ENCODE assay signal across 1 cellular context in the genomic region with DNA sequence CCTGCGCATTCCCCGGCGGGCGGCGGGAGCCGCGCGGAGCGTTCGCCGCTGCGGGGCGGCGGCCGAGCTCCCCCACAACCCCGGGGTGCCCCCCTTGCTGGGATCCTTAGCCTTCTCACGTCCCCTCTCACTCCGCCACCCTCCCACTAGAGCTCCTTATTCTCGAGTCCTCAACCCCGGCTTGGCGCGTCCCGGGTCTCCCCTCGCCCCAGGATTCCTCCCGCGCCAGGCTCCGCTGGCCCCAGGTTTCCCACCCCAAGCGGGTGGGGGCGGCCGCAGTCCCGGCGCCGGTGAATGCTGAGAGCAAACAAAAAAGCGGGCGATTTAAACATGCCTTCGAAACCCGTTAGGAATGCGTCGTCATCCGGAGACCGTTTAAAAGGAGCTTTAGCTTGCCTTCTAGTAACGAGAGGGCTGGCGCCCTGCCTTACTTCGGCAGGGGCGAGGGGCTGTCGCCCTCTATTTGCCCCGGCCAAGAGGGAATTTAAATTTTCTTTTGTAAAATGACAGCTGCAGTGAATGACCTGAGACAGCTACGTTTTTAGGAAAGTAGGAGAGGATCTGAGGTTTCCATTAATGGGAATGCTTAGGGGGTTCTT.
TF ChIP-seq lines count a peak whose summit lies in the region.

No MANE protein-coding gene starts in this region.

TF ChIP-seq in GM12878, 131 proteins besides CTCF, POLR2A, EP300 and RAD21 (continued from another document):
- TF ChIP-seq KLF5 (IDR thresholded peaks at IDR 0.05; ENCODE audit: partially characterized antibody) (peak; percentile 43), ZSCAN29 (IDR thresholded peaks at IDR 0.05) (0 out of 2 replicates have a peak, but pooled peaks have one; percentile 37), DPF2 (IDR thresholded peaks at IDR 0.05) (peak; percentile 23), BACH1 (IDR thresholded peaks at IDR 0.05; ENCODE audit: borderline replicate concordance) (peak; percentile 36; the same call in 1 of the 2 replicates), ATF7 (IDR thresholded peaks at IDR 0.05; ENCODE audit: low read depth) (0 out of 2 replicates have a peak, but pooled peaks have one; percentile 6), IKZF1 (conservative IDR thresholded peaks at IDR 0.05) (peak; percentile 10; the same call in 1 of the 2 replicates), IRF4 (IDR thresholded peaks at IDR 0.05; ENCODE audit: low read depth, low read length) (no peak), ZBED1 (IDR thresholded peaks at IDR 0.05; ENCODE audit: borderline replicate concordance) (no peak), EED (IDR thresholded peaks at IDR 0.05; ENCODE audit: low read depth) (peak; percentile 9), PAX5 (IDR thresholded peaks at IDR 0.05; ENCODE audit: borderline replicate concordance, low read depth, low read length) (0 out of 2 replicates have a peak, but pooled peaks have one; percentile 19), RFX5 (IDR thresholded peaks at IDR 0.05; ENCODE audit: low read depth, low read length) (no peak), FOXM1 (IDR thresholded peaks at IDR 0.05; ENCODE audit: low read depth, low read length) (no peak), SMARCA5 (IDR thresholded peaks at IDR 0.05) (peak; percentile 61; the same call in 1 of the 2 replicates), CREB1 (IDR thresholded peaks at IDR 0.05; ENCODE audit: low read depth) (0 out of 2 replicates have a peak, but pooled peaks have one; percentile 44), YBX1 (IDR thresholded peaks at IDR 0.05) (no peak), POLR2AphosphoS5 (IDR thresholded peaks at IDR 0.05; ENCODE audit: low read length) (0 out of 2 replicates have a peak, but pooled peaks have one; percentile 0), CREM (IDR thresholded peaks at IDR 0.05; ENCODE audit: low read depth) (peak; percentile 42), CHD1 (IDR thresholded peaks at IDR 0.05; ENCODE audit: low read depth, low read length) (0 out of 2 replicates have a peak, but pooled peaks have one; percentile 43), ZNF217 (IDR thresholded peaks at IDR 0.05) (0 out of 2 replicates have a peak, but pooled peaks have one; percentile 45), ASH2L (IDR thresholded peaks at IDR 0.05; ENCODE audit: borderline replicate concordance, low read depth) (peak; percentile 66; the same call in 1 of the 2 replicates), STAT1 (conservative IDR thresholded peaks at IDR 0.05) (no peak), GATAD2B (conservative IDR thresholded peaks at IDR 0.05; ENCODE audit: low read depth) (peak; percentile 17; the same call in 1 of the 2 replicates), RELA (IDR thresholded peaks at IDR 0.05; ENCODE audit: borderline replicate concordance, partially characterized antibody) (no peak)
- TF ChIP-seq, protein P1, sequence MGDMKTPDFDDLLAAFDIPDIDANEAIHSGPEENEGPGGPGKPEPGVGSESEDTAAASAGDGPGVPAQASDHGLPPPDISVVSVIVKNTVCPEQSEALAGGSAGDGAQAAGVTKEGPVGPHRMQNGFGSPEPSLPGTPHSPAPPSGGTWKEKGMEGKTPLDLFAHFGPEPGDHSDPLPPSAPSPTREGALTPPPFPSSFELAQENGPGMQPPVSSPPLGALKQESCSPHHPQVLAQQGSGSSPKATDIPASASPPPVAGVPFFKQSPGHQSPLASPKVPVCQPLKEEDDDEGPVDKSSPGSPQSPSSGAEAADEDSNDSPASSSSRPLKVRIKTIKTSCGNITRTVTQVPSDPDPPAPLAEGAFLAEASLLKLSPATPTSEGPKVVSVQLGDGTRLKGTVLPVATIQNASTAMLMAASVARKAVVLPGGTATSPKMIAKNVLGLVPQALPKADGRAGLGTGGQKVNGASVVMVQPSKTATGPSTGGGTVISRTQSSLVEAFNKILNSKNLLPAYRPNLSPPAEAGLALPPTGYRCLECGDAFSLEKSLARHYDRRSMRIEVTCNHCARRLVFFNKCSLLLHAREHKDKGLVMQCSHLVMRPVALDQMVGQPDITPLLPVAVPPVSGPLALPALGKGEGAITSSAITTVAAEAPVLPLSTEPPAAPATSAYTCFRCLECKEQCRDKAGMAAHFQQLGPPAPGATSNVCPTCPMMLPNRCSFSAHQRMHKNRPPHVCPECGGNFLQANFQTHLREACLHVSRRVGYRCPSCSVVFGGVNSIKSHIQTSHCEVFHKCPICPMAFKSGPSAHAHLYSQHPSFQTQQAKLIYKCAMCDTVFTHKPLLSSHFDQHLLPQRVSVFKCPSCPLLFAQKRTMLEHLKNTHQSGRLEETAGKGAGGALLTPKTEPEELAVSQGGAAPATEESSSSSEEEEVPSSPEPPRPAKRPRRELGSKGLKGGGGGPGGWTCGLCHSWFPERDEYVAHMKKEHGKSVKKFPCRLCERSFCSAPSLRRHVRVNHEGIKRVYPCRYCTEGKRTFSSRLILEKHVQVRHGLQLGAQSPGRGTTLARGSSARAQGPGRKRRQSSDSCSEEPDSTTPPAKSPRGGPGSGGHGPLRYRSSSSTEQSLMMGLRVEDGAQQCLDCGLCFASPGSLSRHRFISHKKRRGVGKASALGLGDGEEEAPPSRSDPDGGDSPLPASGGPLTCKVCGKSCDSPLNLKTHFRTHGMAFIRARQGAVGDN (IDR thresholded peaks at IDR 0.05): 0 out of 2 replicates have a peak, but pooled peaks have one; percentile 50
- TF ChIP-seq, protein P2, sequence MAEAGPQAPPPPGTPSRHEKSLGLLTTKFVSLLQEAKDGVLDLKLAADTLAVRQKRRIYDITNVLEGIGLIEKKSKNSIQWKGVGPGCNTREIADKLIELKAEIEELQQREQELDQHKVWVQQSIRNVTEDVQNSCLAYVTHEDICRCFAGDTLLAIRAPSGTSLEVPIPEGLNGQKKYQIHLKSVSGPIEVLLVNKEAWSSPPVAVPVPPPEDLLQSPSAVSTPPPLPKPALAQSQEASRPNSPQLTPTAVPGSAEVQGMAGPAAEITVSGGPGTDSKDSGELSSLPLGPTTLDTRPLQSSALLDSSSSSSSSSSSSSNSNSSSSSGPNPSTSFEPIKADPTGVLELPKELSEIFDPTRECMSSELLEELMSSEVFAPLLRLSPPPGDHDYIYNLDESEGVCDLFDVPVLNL (IDR thresholded peaks at IDR 0.05; ENCODE audit: low read depth, low read length): peak; percentile 37; the same call in 1 of the 2 replicates
- TF ChIP-seq, protein P3, sequence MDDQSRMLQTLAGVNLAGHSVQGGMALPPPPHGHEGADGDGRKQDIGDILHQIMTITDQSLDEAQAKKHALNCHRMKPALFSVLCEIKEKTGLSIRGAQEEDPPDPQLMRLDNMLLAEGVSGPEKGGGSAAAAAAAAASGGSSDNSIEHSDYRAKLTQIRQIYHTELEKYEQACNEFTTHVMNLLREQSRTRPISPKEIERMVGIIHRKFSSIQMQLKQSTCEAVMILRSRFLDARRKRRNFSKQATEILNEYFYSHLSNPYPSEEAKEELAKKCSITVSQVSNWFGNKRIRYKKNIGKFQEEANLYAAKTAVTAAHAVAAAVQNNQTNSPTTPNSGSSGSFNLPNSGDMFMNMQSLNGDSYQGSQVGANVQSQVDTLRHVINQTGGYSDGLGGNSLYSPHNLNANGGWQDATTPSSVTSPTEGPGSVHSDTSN (IDR thresholded peaks at IDR 0.05; ENCODE audit: insufficient replicate concordance, low read depth, low read length): no peak
- TF ChIP-seq, protein P4, sequence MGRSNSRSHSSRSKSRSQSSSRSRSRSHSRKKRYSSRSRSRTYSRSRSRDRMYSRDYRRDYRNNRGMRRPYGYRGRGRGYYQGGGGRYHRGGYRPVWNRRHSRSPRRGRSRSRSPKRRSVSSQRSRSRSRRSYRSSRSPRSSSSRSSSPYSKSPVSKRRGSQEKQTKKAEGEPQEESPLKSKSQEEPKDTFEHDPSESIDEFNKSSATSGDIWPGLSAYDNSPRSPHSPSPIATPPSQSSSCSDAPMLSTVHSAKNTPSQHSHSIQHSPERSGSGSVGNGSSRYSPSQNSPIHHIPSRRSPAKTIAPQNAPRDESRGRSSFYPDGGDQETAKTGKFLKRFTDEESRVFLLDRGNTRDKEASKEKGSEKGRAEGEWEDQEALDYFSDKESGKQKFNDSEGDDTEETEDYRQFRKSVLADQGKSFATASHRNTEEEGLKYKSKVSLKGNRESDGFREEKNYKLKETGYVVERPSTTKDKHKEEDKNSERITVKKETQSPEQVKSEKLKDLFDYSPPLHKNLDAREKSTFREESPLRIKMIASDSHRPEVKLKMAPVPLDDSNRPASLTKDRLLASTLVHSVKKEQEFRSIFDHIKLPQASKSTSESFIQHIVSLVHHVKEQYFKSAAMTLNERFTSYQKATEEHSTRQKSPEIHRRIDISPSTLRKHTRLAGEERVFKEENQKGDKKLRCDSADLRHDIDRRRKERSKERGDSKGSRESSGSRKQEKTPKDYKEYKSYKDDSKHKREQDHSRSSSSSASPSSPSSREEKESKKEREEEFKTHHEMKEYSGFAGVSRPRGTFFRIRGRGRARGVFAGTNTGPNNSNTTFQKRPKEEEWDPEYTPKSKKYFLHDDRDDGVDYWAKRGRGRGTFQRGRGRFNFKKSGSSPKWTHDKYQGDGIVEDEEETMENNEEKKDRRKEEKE (IDR thresholded peaks at IDR 0.05): 0 out of 2 replicates have a peak, but pooled peaks have one; percentile 21
- TF ChIP-seq, protein P5, sequence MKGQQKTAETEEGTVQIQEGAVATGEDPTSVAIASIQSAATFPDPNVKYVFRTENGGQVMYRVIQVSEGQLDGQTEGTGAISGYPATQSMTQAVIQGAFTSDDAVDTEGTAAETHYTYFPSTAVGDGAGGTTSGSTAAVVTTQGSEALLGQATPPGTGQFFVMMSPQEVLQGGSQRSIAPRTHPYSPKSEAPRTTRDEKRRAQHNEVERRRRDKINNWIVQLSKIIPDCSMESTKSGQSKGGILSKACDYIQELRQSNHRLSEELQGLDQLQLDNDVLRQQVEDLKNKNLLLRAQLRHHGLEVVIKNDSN (IDR thresholded peaks at IDR 0.05; ENCODE audit: borderline replicate concordance, extremely low read length, insufficient read depth, low read depth, low read length): no peak
- TF ChIP-seq, protein P6, sequence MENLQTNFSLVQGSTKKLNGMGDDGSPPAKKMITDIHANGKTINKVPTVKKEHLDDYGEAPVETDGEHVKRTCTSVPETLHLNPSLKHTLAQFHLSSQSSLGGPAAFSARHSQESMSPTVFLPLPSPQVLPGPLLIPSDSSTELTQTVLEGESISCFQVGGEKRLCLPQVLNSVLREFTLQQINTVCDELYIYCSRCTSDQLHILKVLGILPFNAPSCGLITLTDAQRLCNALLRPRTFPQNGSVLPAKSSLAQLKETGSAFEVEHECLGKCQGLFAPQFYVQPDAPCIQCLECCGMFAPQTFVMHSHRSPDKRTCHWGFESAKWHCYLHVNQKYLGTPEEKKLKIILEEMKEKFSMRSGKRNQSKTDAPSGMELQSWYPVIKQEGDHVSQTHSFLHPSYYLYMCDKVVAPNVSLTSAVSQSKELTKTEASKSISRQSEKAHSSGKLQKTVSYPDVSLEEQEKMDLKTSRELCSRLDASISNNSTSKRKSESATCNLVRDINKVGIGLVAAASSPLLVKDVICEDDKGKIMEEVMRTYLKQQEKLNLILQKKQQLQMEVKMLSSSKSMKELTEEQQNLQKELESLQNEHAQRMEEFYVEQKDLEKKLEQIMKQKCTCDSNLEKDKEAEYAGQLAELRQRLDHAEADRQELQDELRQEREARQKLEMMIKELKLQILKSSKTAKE (IDR thresholded peaks at IDR 0.05; ENCODE audit: low read depth, poor library complexity, severe bottlenecking): no peak
- TF ChIP-seq, protein P7, sequence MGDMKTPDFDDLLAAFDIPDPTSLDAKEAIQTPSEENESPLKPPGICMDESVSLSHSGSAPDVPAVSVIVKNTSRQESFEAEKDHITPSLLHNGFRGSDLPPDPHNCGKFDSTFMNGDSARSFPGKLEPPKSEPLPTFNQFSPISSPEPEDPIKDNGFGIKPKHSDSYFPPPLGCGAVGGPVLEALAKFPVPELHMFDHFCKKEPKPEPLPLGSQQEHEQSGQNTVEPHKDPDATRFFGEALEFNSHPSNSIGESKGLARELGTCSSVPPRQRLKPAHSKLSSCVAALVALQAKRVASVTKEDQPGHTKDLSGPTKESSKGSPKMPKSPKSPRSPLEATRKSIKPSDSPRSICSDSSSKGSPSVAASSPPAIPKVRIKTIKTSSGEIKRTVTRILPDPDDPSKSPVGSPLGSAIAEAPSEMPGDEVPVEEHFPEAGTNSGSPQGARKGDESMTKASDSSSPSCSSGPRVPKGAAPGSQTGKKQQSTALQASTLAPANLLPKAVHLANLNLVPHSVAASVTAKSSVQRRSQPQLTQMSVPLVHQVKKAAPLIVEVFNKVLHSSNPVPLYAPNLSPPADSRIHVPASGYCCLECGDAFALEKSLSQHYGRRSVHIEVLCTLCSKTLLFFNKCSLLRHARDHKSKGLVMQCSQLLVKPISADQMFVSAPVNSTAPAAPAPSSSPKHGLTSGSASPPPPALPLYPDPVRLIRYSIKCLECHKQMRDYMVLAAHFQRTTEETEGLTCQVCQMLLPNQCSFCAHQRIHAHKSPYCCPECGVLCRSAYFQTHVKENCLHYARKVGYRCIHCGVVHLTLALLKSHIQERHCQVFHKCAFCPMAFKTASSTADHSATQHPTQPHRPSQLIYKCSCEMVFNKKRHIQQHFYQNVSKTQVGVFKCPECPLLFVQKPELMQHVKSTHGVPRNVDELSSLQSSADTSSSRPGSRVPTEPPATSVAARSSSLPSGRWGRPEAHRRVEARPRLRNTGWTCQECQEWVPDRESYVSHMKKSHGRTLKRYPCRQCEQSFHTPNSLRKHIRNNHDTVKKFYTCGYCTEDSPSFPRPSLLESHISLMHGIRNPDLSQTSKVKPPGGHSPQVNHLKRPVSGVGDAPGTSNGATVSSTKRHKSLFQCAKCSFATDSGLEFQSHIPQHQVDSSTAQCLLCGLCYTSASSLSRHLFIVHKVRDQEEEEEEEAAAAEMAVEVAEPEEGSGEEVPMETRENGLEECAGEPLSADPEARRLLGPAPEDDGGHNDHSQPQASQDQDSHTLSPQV (IDR thresholded peaks at IDR 0.05): no peak
- TF ChIP-seq, protein P8, sequence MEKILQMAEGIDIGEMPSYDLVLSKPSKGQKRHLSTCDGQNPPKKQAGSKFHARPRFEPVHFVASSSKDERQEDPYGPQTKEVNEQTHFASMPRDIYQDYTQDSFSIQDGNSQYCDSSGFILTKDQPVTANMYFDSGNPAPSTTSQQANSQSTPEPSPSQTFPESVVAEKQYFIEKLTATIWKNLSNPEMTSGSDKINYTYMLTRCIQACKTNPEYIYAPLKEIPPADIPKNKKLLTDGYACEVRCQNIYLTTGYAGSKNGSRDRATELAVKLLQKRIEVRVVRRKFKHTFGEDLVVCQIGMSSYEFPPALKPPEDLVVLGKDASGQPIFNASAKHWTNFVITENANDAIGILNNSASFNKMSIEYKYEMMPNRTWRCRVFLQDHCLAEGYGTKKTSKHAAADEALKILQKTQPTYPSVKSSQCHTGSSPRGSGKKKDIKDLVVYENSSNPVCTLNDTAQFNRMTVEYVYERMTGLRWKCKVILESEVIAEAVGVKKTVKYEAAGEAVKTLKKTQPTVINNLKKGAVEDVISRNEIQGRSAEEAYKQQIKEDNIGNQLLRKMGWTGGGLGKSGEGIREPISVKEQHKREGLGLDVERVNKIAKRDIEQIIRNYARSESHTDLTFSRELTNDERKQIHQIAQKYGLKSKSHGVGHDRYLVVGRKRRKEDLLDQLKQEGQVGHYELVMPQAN (conservative IDR thresholded peaks at IDR 0.05): peak; percentile 72
